ENCODE assay signal across 8 cellular contexts in genomic region chr11:70176940-70177689, GRCh38. TPM values are rescaled to one million over a fixed set of nuclear protein-coding genes. Genes with fewer than 3 reads are reported as not detected.
DNase-seq lines count a peak whose midpoint lies in the region; ATAC-seq and TF ChIP-seq lines count a peak whose summit lies in the region.

No MANE protein-coding gene starts in this region.

- H3K36me3 ChIP-seq in MM.1S (replicated peaks; ENCODE audit: insufficient read depth, low read length): no peaks in the 10 kb centered on the region

- H3K4me2 ChIP-seq in MM.1S (ENCODE audit: low read depth, low read length): no peak overlapping the region

- TF ChIP-seq CTCF in MM.1S (IDR thresholded peaks at IDR 0.05; ENCODE audit: low read length) (peak; percentile 57), foreskin keratinocyte (conservative IDR thresholded peaks at IDR 0.05) (peak; percentile 78)

- DNase-seq in EH (ENCODE audit: low read depth): peak; percentile 11
- peak; percentile 44 for DNase-seq in MM.1S
- DNase-seq in activated T-cell treated with anti-CD3 and anti-CD28 coated beads for 1 hour (ENCODE audit: low read depth): peak; percentile 19
- no peak for DNase-seq in foreskin keratinocyte
- DNase-seq in stimulated activated CD4-positive, alpha-beta T cell treated with anti-CD3 and anti-CD28 coated beads, Interleukin-4, amount 100 ng/mL, for 4 hours: peak; percentile 21 to 37
- DNase-seq in mucosa of gallbladder (ENCODE audit: low spot score): no peak
- no peak for DNase-seq in NCI-H1048 (lab: John Stamatoyannopoulos, UW)

- H3K4me1 ChIP-seq in MM.1S (ENCODE audit: low read length): no peaks in the 10 kb centered on the region
- peaks cover 8% of the 10 kb centered on the region for H3K4me1 ChIP-seq in foreskin keratinocyte

- no peak overlapping the region for H3K9ac ChIP-seq in MM.1S (ENCODE audit: low read length)

- no peak overlapping the region for H3K4me3 ChIP-seq in MM.1S (ENCODE audit: low read length)

- H2AFZ ChIP-seq in MM.1S (ENCODE audit: low read length): no peak overlapping the region

- H3K27ac ChIP-seq in MM.1S (ENCODE audit: low read length): no peak overlapping the region
- H3K27ac ChIP-seq in foreskin keratinocyte: peak overlapping the region; percentile 56

- no peaks in the 10 kb centered on the region for H4K20me1 ChIP-seq in MM.1S (ENCODE audit: insufficient read depth, low read length)

- no peaks in the 10 kb centered on the region for H3K79me2 ChIP-seq in MM.1S (ENCODE audit: low read length)

- H3F3A ChIP-seq in MM.1S (ENCODE audit: insufficient read depth, low read length): no peaks in the 10 kb centered on the region

- no peaks in the 10 kb centered on the region for H3K9me3 ChIP-seq in MM.1S (replicated peaks; ENCODE audit: insufficient read depth, low read length)

- no peaks in the 10 kb centered on the region for H3K9me2 ChIP-seq in MM.1S (replicated peaks; ENCODE audit: insufficient read depth, low read length)

- ATAC-seq in foreskin keratinocyte: peak; percentile 58
- ATAC-seq in HG03342 (IDR thresholded peaks at IDR 0.05; ENCODE audit: unreplicated experiment): no peak

- peaks cover 90% of the 10 kb centered on the region for H3K27me3 ChIP-seq in MM.1S (replicated peaks; ENCODE audit: insufficient read depth, low read length)
- H3K27me3 ChIP-seq in foreskin keratinocyte: no peaks in the 10 kb centered on the region

RNA-seq across cellular contexts. Expression of gene FADD, which starts 26.0 kb away (rescaled TPM):
- 46.6 and 48.7 TPM in 2 replicates for total RNA-seq in foreskin keratinocyte
- polyA plus RNA-seq in foreskin keratinocyte: 47.7 and 52.2 TPM in 2 replicates
- total RNA-seq in mucosa of gallbladder: 32.7 TPM

Comparison
In these comparisons a context has a peak if more than half of its experiments do, and no peak if none do; other contexts are left out.
1. DNase-seq: peak in EH (single experiment), MM.1S (single experiment), activated T-cell treated with anti-CD3 and anti-CD28 coated beads for 1 hour (single experiment) and stimulated activated CD4-positive, alpha-beta T cell treated with anti-CD3 and anti-CD28 coated beads, Interleukin-4, amount 100 ng/mL, for 4 hours (2 of 2); none in foreskin keratinocyte (0 of 2), mucosa of gallbladder (single experiment) and NCI-H1048 (single experiment).